Comparison of ENCODE assay signal across 20 cellular contexts in genomic region chr18:63363951-63364350, GRCh38. TPM values are rescaled to one million over a fixed set of nuclear protein-coding genes. Genes with fewer than 3 reads are reported as not detected.
DNase-seq lines count a peak whose midpoint lies in the region; ATAC-seq and TF ChIP-seq lines count a peak whose summit lies in the region.
"Had no signal": no experiment of that assay in that cellular context is flagged by ENCODE, and none has a peak within 500 bp of the region (broad histone marks: within the 10 kb centered on the region; RNA-seq: fewer than 3 reads in every experiment).

No MANE protein-coding gene starts in this region.

- H3K9me3 Mint-ChIP-seq in activated naive CD4-positive, alpha-beta T cell treated with anti-CD3 and anti-CD28 coated beads, Interleukin-2, amount 10 ng/mL, durations not matched to agents 7 days and 5 days: peaks cover 9% of the 10 kb centered on the region
- peaks cover 13% of the 10 kb centered on the region for H3K9me3 Mint-ChIP-seq in activated T-helper 1 cell treated with anti-CD3 and anti-CD28 coated beads, Interleukin-12 subunit alpha, Interleukin-12 subunit beta, Interleukin-2, Interleukin-4 antibody, amounts not matched to agents 30 ng/mL and 10 ng/mL and 1 ng/mL, durations not matched to agents 14 hours and 24 hours and 36 hours
- H3K9me3 Mint-ChIP-seq: stimulated activated memory B cell treated with anti-CD40 and anti-IgM and Interleukin-4, amounts not matched to agents 10 μg/mL and 1 μg/mL and 100 μg/mL, for 72 hours had no signal

- no TSS peak for BruUV-seq in PC-3 (replicated peaks; lab: Mats Ljungman, UMichigan)

- intact Hi-C loops in activated T-helper 1 cell treated with anti-CD3 and anti-CD28 coated beads, Interleukin-12 subunit alpha, Interleukin-12 subunit beta, Interleukin-2, Interleukin-4 antibody, amounts not matched to agents 30 ng/mL and 10 ng/mL and 1 ng/mL, durations not matched to agents 14 hours and 24 hours and 36 hours (cut with micrococcal nuclease): loop anchor here (10.0 kb wide), 2 partner anchors 519 to 581 kb away; partner anchors contain the start of gene HMSD
- intact Hi-C loops in psoas muscle (cut with DNase I): loop anchor here in 1 of 2 donors (5.0 kb wide), 1 partner anchor 48 kb away; no protein-coding TSS in a partner anchor
- intact Hi-C loops in PC-3 (cut with micrococcal nuclease): no loop called here

- no peak overlapping the region for H3K4me3 Mint-ChIP-seq in activated naive CD4-positive, alpha-beta T cell treated with anti-CD3 and anti-CD28 coated beads, Interleukin-2, amount 10 ng/mL, durations not matched to agents 7 days and 5 days
- no peak overlapping the region for H3K4me3 Mint-ChIP-seq in activated T-helper 1 cell treated with anti-CD3 and anti-CD28 coated beads, Interleukin-12 subunit alpha, Interleukin-12 subunit beta, Interleukin-2, Interleukin-4 antibody, amounts not matched to agents 30 ng/mL and 10 ng/mL and 1 ng/mL, durations not matched to agents 14 hours and 24 hours and 36 hours
- H3K4me3 Mint-ChIP-seq: stimulated activated memory B cell treated with anti-CD40 and anti-IgM and Interleukin-4, amounts not matched to agents 10 μg/mL and 1 μg/mL and 100 μg/mL, for 72 hours had no signal

- peak overlapping the region; percentile 0 for H3K27ac Mint-ChIP-seq in activated naive CD4-positive, alpha-beta T cell treated with anti-CD3 and anti-CD28 coated beads, Interleukin-2, amount 10 ng/mL, durations not matched to agents 7 days and 5 days
- no peak overlapping the region for H3K27ac Mint-ChIP-seq in activated T-helper 1 cell treated with anti-CD3 and anti-CD28 coated beads, Interleukin-12 subunit alpha, Interleukin-12 subunit beta, Interleukin-2, Interleukin-4 antibody, amounts not matched to agents 30 ng/mL and 10 ng/mL and 1 ng/mL, durations not matched to agents 14 hours and 24 hours and 36 hours
- H3K27ac Mint-ChIP-seq: stimulated activated memory B cell treated with anti-CD40 and anti-IgM and Interleukin-4, amounts not matched to agents 10 μg/mL and 1 μg/mL and 100 μg/mL, for 72 hours had no signal

- 69 to 87% (median 77%) methylated on average over 2 of the region's 2 CpGs for WGBS in psoas muscle, 3 donors

- POLR2A ChIA-PET in PC-3 (lab: Charles Lee; ENCODE audit: unreplicated experiment): no interaction called here

- ATAC-seq in psoas muscle (no peak), PC-3 (no peak)
- ATAC-seq: stimulated activated memory B cell treated with anti-CD40 and anti-IgM and Interleukin-4, amounts not matched to agents 10 μg/mL and 1 μg/mL and 100 μg/mL, for 72 hours had no signal

- H3K79me2 ChIP-seq in Loucy (ENCODE audit: insufficient read depth, low read length) (peaks cover 21% of the 10 kb centered on the region; the same call in 1 of the 2 replicates), PC-3 (ENCODE audit: low read length) (peaks cover 35% of the 10 kb centered on the region)

- no peaks in the 10 kb centered on the region for H3K9me3 ChIP-seq in Loucy (ENCODE audit: insufficient read depth, low read depth, low read length)
- H3K9me3 ChIP-seq in psoas muscle: no peaks in the 10 kb centered on the region
- no peaks in the 10 kb centered on the region for H3K9me3 ChIP-seq in PC-3 (ENCODE audit: low read length)
- H3K9me3 ChIP-seq: MG63, neutrophil, sigmoid colon, transverse colon had no signal

- peak; percentile 57 for DNase-seq in activated naive CD4-positive, alpha-beta T cell treated with anti-CD3 and anti-CD28 coated beads, Interleukin-2, amount 10 ng/mL, durations not matched to agents 7 days and 5 days
- no peak for DNase-seq in activated naive CD4-positive, alpha-beta T cell (lab: John Stamatoyannopoulos, UW)
- peak; percentile 11 for DNase-seq in activated T-helper 1 cell treated with anti-CD3 and anti-CD28 coated beads, Interleukin-12 subunit alpha, Interleukin-12 subunit beta, Interleukin-2, Interleukin-4 antibody, amounts not matched to agents 30 ng/mL and 10 ng/mL and 1 ng/mL, durations not matched to agents 14 hours and 24 hours and 36 hours (ENCODE audit: low spot score)
- DNase-seq in psoas muscle (no peak), NCI-H1048 (lab: John Stamatoyannopoulos, UW) (no peak), cortex of kidney (lab: John Stamatoyannopoulos, UW) (no peak), PC-3 (no peak)
- DNase-seq: anterior cingulate cortex, erythroblast, head of caudate nucleus, kidney, MG63, NCI-H2107, NCI-H774, RPMI8226, sigmoid colon, transverse colon had no signal

- peaks cover 42% of the 10 kb centered on the region for H3K4me1 Mint-ChIP-seq in activated naive CD4-positive, alpha-beta T cell treated with anti-CD3 and anti-CD28 coated beads, Interleukin-2, amount 10 ng/mL, durations not matched to agents 7 days and 5 days
- H3K4me1 Mint-ChIP-seq in activated T-helper 1 cell treated with anti-CD3 and anti-CD28 coated beads, Interleukin-12 subunit alpha, Interleukin-12 subunit beta, Interleukin-2, Interleukin-4 antibody, amounts not matched to agents 30 ng/mL and 10 ng/mL and 1 ng/mL, durations not matched to agents 14 hours and 24 hours and 36 hours (ENCODE audit: low read depth): peaks cover 50% of the 10 kb centered on the region

- H3K4me3 ChIP-seq in Loucy (ENCODE audit: low read length, poor library complexity, severe bottlenecking) (no peak overlapping the region), psoas muscle (no peak overlapping the region), PC-3 (ENCODE audit: low read length) (no peak overlapping the region)
- H3K4me3 ChIP-seq: MG63, sigmoid colon, transverse colon had no signal

- H3K4me1 ChIP-seq in Loucy (ENCODE audit: insufficient read depth, low read length, poor library complexity, severe bottlenecking) (peaks cover 24% of the 10 kb centered on the region), psoas muscle (peaks cover 25% of the 10 kb centered on the region), PC-3 (ENCODE audit: insufficient read depth, low read length) (peaks cover 6% of the 10 kb centered on the region)

- H3K27ac ChIP-seq in psoas muscle (peak overlapping the region; percentile 3), PC-3 (ENCODE audit: low read length) (no peak overlapping the region)
- H3K27ac ChIP-seq: neutrophil, sigmoid colon, transverse colon had no signal

- no peak for TF ChIP-seq CTCF in Loucy (conservative IDR thresholded peaks at IDR 0.05; ENCODE audit: low read length)
- TF ChIP-seq CTCF in psoas muscle (IDR thresholded peaks at IDR 0.05): no peak
- no peak for TF ChIP-seq CTCF in PC-3 (conservative IDR thresholded peaks at IDR 0.05; ENCODE audit: low read depth, low read length)

- H4K20me1 ChIP-seq in Loucy (ENCODE audit: insufficient read depth, low read length, poor library complexity, severe bottlenecking) (peaks cover 25% of the 10 kb centered on the region), PC-3 (ENCODE audit: low read length) (peaks cover 15% of the 10 kb centered on the region; the same call in 1 of the 2 replicates)

- H3K9me2 ChIP-seq in Loucy (replicated peaks; ENCODE audit: low read depth, low read length): no peaks in the 10 kb centered on the region
- no peaks in the 10 kb centered on the region for H3K9me2 ChIP-seq in PC-3 (replicated peaks; ENCODE audit: low read length)

- peaks cover 34% of the 10 kb centered on the region for H3K36me3 Mint-ChIP-seq in activated naive CD4-positive, alpha-beta T cell treated with anti-CD3 and anti-CD28 coated beads, Interleukin-2, amount 10 ng/mL, durations not matched to agents 7 days and 5 days
- peaks cover 40% of the 10 kb centered on the region for H3K36me3 Mint-ChIP-seq in activated T-helper 1 cell treated with anti-CD3 and anti-CD28 coated beads, Interleukin-12 subunit alpha, Interleukin-12 subunit beta, Interleukin-2, Interleukin-4 antibody, amounts not matched to agents 30 ng/mL and 10 ng/mL and 1 ng/mL, durations not matched to agents 14 hours and 24 hours and 36 hours (ENCODE audit: low read depth)

- H3K36me3 ChIP-seq in Loucy (ENCODE audit: insufficient read depth, low read length): peaks cover 17% of the 10 kb centered on the region; the same call in 1 of the 2 replicates
- peaks cover 5 to 43% of the 10 kb centered on the region in 2 donors for H3K36me3 ChIP-seq in psoas muscle (ENCODE audit: insufficient read depth in 1 of 2, low read depth in 1 of 2)
- peaks cover 19% of the 10 kb centered on the region for H3K36me3 ChIP-seq in PC-3 (ENCODE audit: low read depth, low read length)
- H3K36me3 ChIP-seq: neutrophil had no signal

- H3K9ac ChIP-seq in Loucy (ENCODE audit: low read depth, low read length, poor library complexity, severe bottlenecking) (no peak overlapping the region), PC-3 (ENCODE audit: low read length) (no peak overlapping the region)

- H3K27me3 ChIP-seq in Loucy (ENCODE audit: insufficient read depth, low read length, poor library complexity, severe bottlenecking) (no peaks in the 10 kb centered on the region), psoas muscle (ENCODE audit: insufficient read depth in 3 of 3, low read length in 2 of 3) (no peaks in the 10 kb centered on the region), PC-3 (ENCODE audit: low read length) (no peaks in the 10 kb centered on the region)
- H3K27me3 ChIP-seq: MG63, sigmoid colon, transverse colon had no signal

- H2AFZ ChIP-seq in Loucy (ENCODE audit: low read length): no peak overlapping the region
- no peak overlapping the region for H2AFZ ChIP-seq in PC-3 (ENCODE audit: low read length)

- CTCF ChIA-PET in activated naive CD4-positive, alpha-beta T cell treated with anti-CD3 and anti-CD28 coated beads, Interleukin-2, amount 10 ng/mL, durations not matched to agents 7 days and 5 days (lab: Charles Lee): interaction anchor here (1.0 to 2.2 kb wide), 3 partner anchors 43 to 202 kb away, joined by 3 to 14 read pairs (median 3); no protein-coding TSS in a partner anchor
- CTCF ChIA-PET in PC-3 (lab: Charles Lee): no interaction called here

- H3F3A ChIP-seq in Loucy (ENCODE audit: low read depth) (no peaks in the 10 kb centered on the region), PC-3 (ENCODE audit: low read length, unreplicated experiment) (no peaks in the 10 kb centered on the region)

- H3K27me3 Mint-ChIP-seq in activated naive CD4-positive, alpha-beta T cell treated with anti-CD3 and anti-CD28 coated beads, Interleukin-2, amount 10 ng/mL, durations not matched to agents 7 days and 5 days: no peaks in the 10 kb centered on the region
- no peaks in the 10 kb centered on the region for H3K27me3 Mint-ChIP-seq in activated T-helper 1 cell treated with anti-CD3 and anti-CD28 coated beads, Interleukin-12 subunit alpha, Interleukin-12 subunit beta, Interleukin-2, Interleukin-4 antibody, amounts not matched to agents 30 ng/mL and 10 ng/mL and 1 ng/mL, durations not matched to agents 14 hours and 24 hours and 36 hours (ENCODE audit: insufficient read depth)
- H3K27me3 Mint-ChIP-seq: stimulated activated memory B cell treated with anti-CD40 and anti-IgM and Interleukin-4, amounts not matched to agents 10 μg/mL and 1 μg/mL and 100 μg/mL, for 72 hours had no signal

- H3K4me2 ChIP-seq in Loucy (ENCODE audit: low read depth, low read length, poor library complexity, severe bottlenecking) (peak overlapping the region; percentile 99), PC-3 (ENCODE audit: low read length) (no peak overlapping the region)

RNA-seq across cellular contexts. Expression of gene KDSR, which starts 3.1 kb away (rescaled TPM):
- 72.2 and 83.5 TPM in 2 replicates for total RNA-seq in activated T-helper 1 cell treated with anti-CD3 and anti-CD28 coated beads, Interleukin-12 subunit alpha, Interleukin-12 subunit beta, Interleukin-2, Interleukin-4 antibody, amounts not matched to agents 30 ng/mL and 10 ng/mL and 1 ng/mL, durations not matched to agents 14 hours and 24 hours and 36 hours
- 10 to 100 TPM; 17.6 to 33.0 (median 25.6) TPM for total RNA-seq in psoas muscle
- polyA plus RNA-seq in psoas muscle: 10 to 100 TPM; 10.4 to 23.9 (median 11.4) TPM
- total RNA-seq in PC-3 (2014; rRNA removed): 15.8 and 16.1 TPM in 2 replicates

RNA-seq across cellular contexts. Expression of gene BCL2, which starts 44.4 kb away (rescaled TPM):
- total RNA-seq in activated T-helper 1 cell treated with anti-CD3 and anti-CD28 coated beads, Interleukin-12 subunit alpha, Interleukin-12 subunit beta, Interleukin-2, Interleukin-4 antibody, amounts not matched to agents 30 ng/mL and 10 ng/mL and 1 ng/mL, durations not matched to agents 14 hours and 24 hours and 36 hours: 95.9 and 97.1 TPM in 2 replicates
- 10 to 100 TPM in 2 of 4 donors, 1 to 10 TPM in 2; 8.9 to 27.0 (median 14.5) TPM for total RNA-seq in psoas muscle
- 1 to 10 TPM; 1.1 to 8.3 (median 4.1) TPM for polyA plus RNA-seq in psoas muscle
- 1.3 and 1.5 TPM in 2 replicates for total RNA-seq in PC-3 (2014; rRNA removed)

RNA-seq across cellular contexts. Expression of gene VPS4B, which starts 58.3 kb away (rescaled TPM):
- 58.6 and 60.7 TPM in 2 replicates for total RNA-seq in activated T-helper 1 cell treated with anti-CD3 and anti-CD28 coated beads, Interleukin-12 subunit alpha, Interleukin-12 subunit beta, Interleukin-2, Interleukin-4 antibody, amounts not matched to agents 30 ng/mL and 10 ng/mL and 1 ng/mL, durations not matched to agents 14 hours and 24 hours and 36 hours
- total RNA-seq in psoas muscle: 10 to 100 TPM; 17.7 to 24.8 (median 20.9) TPM
- 10 to 100 TPM in 1 of 3 donors, 1 to 10 TPM in 2; 8.4 to 17.9 (median 9.0) TPM for polyA plus RNA-seq in psoas muscle
- total RNA-seq in PC-3 (2014; rRNA removed): 44.7 and 50.3 TPM in 2 replicates

Comparison
In these comparisons a context has a peak if more than half of its experiments do, and no peak if none do; other contexts are left out.
1. DNase-seq: peak in activated naive CD4-positive, alpha-beta T cell treated with anti-CD3 and anti-CD28 coated beads, Interleukin-2, amount 10 ng/mL, durations not matched to agents 7 days and 5 days (single experiment) and activated T-helper 1 cell treated with anti-CD3 and anti-CD28 coated beads, Interleukin-12 subunit alpha, Interleukin-12 subunit beta, Interleukin-2, Interleukin-4 antibody, amounts not matched to agents 30 ng/mL and 10 ng/mL and 1 ng/mL, durations not matched to agents 14 hours and 24 hours and 36 hours (single experiment); none in activated naive CD4-positive, alpha-beta T cell (0 of 4), psoas muscle (0 of 2), NCI-H1048 (single experiment), cortex of kidney (single experiment) and PC-3 (single experiment).